Comparison of ENCODE assay signal across 7 cellular contexts in genomic region chr10:63132651-63133055, GRCh38. TPM values are rescaled to one million over a fixed set of nuclear protein-coding genes. Genes with fewer than 3 reads are reported as not detected.
DNase-seq lines count a peak whose midpoint lies in the region; ATAC-seq and TF ChIP-seq lines count a peak whose summit lies in the region.

No MANE protein-coding gene starts in this region.

- POLR2A ChIA-PET in activated CD8-positive, alpha-beta T cell treated with anti-CD3 and anti-CD28 coated beads, Interleukin-2, amount 10 ng/mL, durations not matched to agents 7 days and 5 days (lab: Charles Lee) = interaction anchor here (0.5 to 1.7 kb wide), 13 partner anchors 12 to 678 kb away, joined by 3 to 8 read pairs (median 4); no protein-coding TSS in a partner anchor

- no peaks in the 10 kb centered on the region for H3K36me3 ChIP-seq in iPS-20b (ENCODE audit: insufficient read depth, low read depth, low read length)
- no peaks in the 10 kb centered on the region for H3K36me3 ChIP-seq in stomach

- intact Hi-C loops in stomach (cut with DNase I; ENCODE audit: low total_unique reads) = no loop called here

- H3K4me1 ChIP-seq in iPS-20b (ENCODE audit: insufficient read depth, low read length) = no peaks in the 10 kb centered on the region
- peaks cover 11 to 46% (median 38%) of the 10 kb centered on the region in 4 donors for H3K4me1 ChIP-seq in stomach

- H3K27ac ChIP-seq in HL-60 (replicated peaks) (peak overlapping the region; percentile 55), iPS-20b (ENCODE audit: low read length) (no peak overlapping the region), stomach (peak overlapping the region in 4 of 5 donors; percentile 95 to 98 (median 96))

- CTCF ChIA-PET in activated CD8-positive, alpha-beta T cell treated with anti-CD3 and anti-CD28 coated beads, Interleukin-2, amount 10 ng/mL, durations not matched to agents 7 days and 5 days (lab: Charles Lee) = interaction anchor here (1.0 to 6.0 kb wide), 9 partner anchors 9 to 695 kb away, joined by 3 to 42 read pairs (median 5); no protein-coding TSS in a partner anchor

- H3K4me1 Mint-ChIP-seq in activated CD8-positive, alpha-beta T cell treated with anti-CD3 and anti-CD28 coated beads, Interleukin-2, amount 10 ng/mL, durations not matched to agents 7 days and 5 days (ENCODE audit: low read depth) = peaks cover 36% of the 10 kb centered on the region

- TF ChIP-seq POLR2A in stomach (IDR thresholded peaks at IDR 0.05) = no peak

- H3K27me3 ChIP-seq in HL-60 (ENCODE audit: insufficient read depth, poor library complexity, severe bottlenecking) (no peaks in the 10 kb centered on the region), iPS-20b (ENCODE audit: insufficient read depth, low read length) (no peaks in the 10 kb centered on the region), stomach (no peaks in the 10 kb centered on the region)

- H3K4me3 Mint-ChIP-seq in activated CD8-positive, alpha-beta T cell treated with anti-CD3 and anti-CD28 coated beads, Interleukin-2, amount 10 ng/mL, durations not matched to agents 7 days and 5 days = peak overlapping the region; percentile 91

- H3K27me3 Mint-ChIP-seq in activated CD8-positive, alpha-beta T cell treated with anti-CD3 and anti-CD28 coated beads, Interleukin-2, amount 10 ng/mL, durations not matched to agents 7 days and 5 days (ENCODE audit: low read depth) = no peaks in the 10 kb centered on the region

- DNase-seq in HL-60 (ENCODE audit: low read depth in 1 of 2, low spot score in 1 of 2) = no peak
- DNase-seq in activated CD8-positive, alpha-beta T cell treated with anti-CD3 and anti-CD28 coated beads, Interleukin-2, amount 10 ng/mL, durations not matched to agents 7 days and 5 days = no peak
- DNase-seq in stomach = no peak
- DNase-seq in 8988T = no peak
- DNase-seq in anterior cingulate cortex (lab: John Stamatoyannopoulos, UW) = no peak
- no peak for DNase-seq in NOMO-1 treated with dmso at 0.1 percent for 144 hours (lab: John Stamatoyannopoulos, UW; ENCODE audit: unreplicated experiment)

- no peak for TF ChIP-seq EP300 in stomach (IDR thresholded peaks at IDR 0.05)

- no peak for ATAC-seq in activated CD8-positive, alpha-beta T cell treated with anti-CD3 and anti-CD28 coated beads, Interleukin-2, amount 10 ng/mL, durations not matched to agents 7 days and 5 days

- peaks cover 12% of the 10 kb centered on the region for H3K9me3 Mint-ChIP-seq in activated CD8-positive, alpha-beta T cell treated with anti-CD3 and anti-CD28 coated beads, Interleukin-2, amount 10 ng/mL, durations not matched to agents 7 days and 5 days (ENCODE audit: insufficient read depth)

- 62 to 68% (median 66%) methylated on average over 6 of the region's 6 CpGs for WGBS in stomach, 5 donors

- no peak overlapping the region for H3K9ac ChIP-seq in iPS-20b (ENCODE audit: low read depth, low read length)

- peaks cover 6% of the 10 kb centered on the region for H3K9me3 ChIP-seq in iPS-20b (ENCODE audit: insufficient read depth, low read depth, low read length)
- no peaks in the 10 kb centered on the region for H3K9me3 ChIP-seq in stomach

- peaks cover 18% of the 10 kb centered on the region for H3K36me3 Mint-ChIP-seq in activated CD8-positive, alpha-beta T cell treated with anti-CD3 and anti-CD28 coated beads, Interleukin-2, amount 10 ng/mL, durations not matched to agents 7 days and 5 days (ENCODE audit: low read depth)

- H3K4me3 ChIP-seq in HL-60 (replicated peaks; ENCODE audit: insufficient read depth, low read length) (no peak overlapping the region), iPS-20b (ENCODE audit: low read length) (peak overlapping the region; percentile 83), stomach (peak overlapping the region; percentile 81 to 97 (median 89))

- TF ChIP-seq CTCF in HL-60 (IDR thresholded peaks at IDR 0.05; ENCODE audit: insufficient read depth, low read length) (no peak), stomach (IDR thresholded peaks at IDR 0.05) (no peak)

- peak overlapping the region; percentile 97 for H3K27ac Mint-ChIP-seq in activated CD8-positive, alpha-beta T cell treated with anti-CD3 and anti-CD28 coated beads, Interleukin-2, amount 10 ng/mL, durations not matched to agents 7 days and 5 days

RNA-seq across cellular contexts. Expression of gene NRBF2, which starts 0.5 kb away (rescaled TPM):
- 10 to 100 TPM; 21.8 to 22.6 TPM for total RNA-seq in activated CD8-positive, alpha-beta T cell treated with anti-CD3 and anti-CD28 coated beads, Interleukin-2, amount 10 ng/mL, durations not matched to agents 7 days and 5 days
- 10 to 100 TPM in 4 of 5 donors, not detected in 1; 12.5 to 23.1 (median 16.1) TPM for total RNA-seq in stomach
- polyA plus RNA-seq in stomach = 10 to 100 TPM in 2 of 3 donors, 1 to 10 TPM in 1; 6.8 to 16.3 (median 14.2) TPM
